ENCODE assay signal across 17 cellular contexts in the genomic region with DNA sequence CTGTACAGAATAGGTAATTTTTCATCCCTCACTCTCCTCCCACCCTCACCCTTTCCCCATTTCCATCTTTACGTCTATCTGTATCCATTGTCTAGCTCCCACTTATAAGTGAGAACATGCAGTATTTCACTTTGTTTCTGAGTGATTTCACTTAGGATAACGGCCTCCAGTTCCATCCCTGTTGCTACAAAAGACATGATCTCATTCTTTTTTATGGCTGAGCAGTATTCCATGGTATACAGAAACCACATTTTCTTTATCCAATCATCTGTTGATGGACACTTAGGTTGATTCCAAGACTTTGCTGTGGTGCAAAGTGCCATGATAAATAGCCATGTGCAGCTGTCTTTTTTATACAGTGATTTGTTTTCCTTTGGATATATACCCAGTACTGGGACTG. TPM values are rescaled to one million over a fixed set of nuclear protein-coding genes. Genes with fewer than 3 reads are reported as not detected.
DNase-seq lines count a peak whose midpoint lies in the region; ATAC-seq and TF ChIP-seq lines count a peak whose summit lies in the region.
"Had no signal": no experiment of that assay in that cellular context is flagged by ENCODE, and none has a peak within 500 bp of the region (broad histone marks: within the 10 kb centered on the region; RNA-seq: fewer than 3 reads in every experiment).

No MANE protein-coding gene starts in this region.

- no peak overlapping the region for H3K4me3 Mint-ChIP-seq in activated naive CD8-positive, alpha-beta T cell
- no peak overlapping the region for H3K4me3 Mint-ChIP-seq in activated naive CD8-positive, alpha-beta T cell treated with anti-CD3 and anti-CD28 coated beads, Interleukin-2, amount 50 U/mL, for 24 hours
- no peak overlapping the region for H3K4me3 Mint-ChIP-seq in T-cell
- H3K4me3 Mint-ChIP-seq: CD8-positive, alpha-beta memory T cell had no signal

- peaks cover 54% of the 10 kb centered on the region for H3K4me1 Mint-ChIP-seq in activated naive CD8-positive, alpha-beta T cell (ENCODE audit: low read depth)
- peaks cover 52% of the 10 kb centered on the region for H3K4me1 Mint-ChIP-seq in activated naive CD8-positive, alpha-beta T cell treated with anti-CD3 and anti-CD28 coated beads, Interleukin-2, amount 50 U/mL, for 24 hours
- H3K4me1 Mint-ChIP-seq in T-cell, result peaks cover 47 to 62% (median 55%) of the 10 kb centered on the region in 3 donors

- TF ChIP-seq EP300 in suprapubic skin (IDR thresholded peaks at IDR 0.05), result no peak

- H3K36me3 Mint-ChIP-seq in activated naive CD8-positive, alpha-beta T cell, result peaks cover 15% of the 10 kb centered on the region
- H3K36me3 Mint-ChIP-seq in activated naive CD8-positive, alpha-beta T cell treated with anti-CD3 and anti-CD28 coated beads, Interleukin-2, amount 50 U/mL, for 24 hours (ENCODE audit: low read depth), result peaks cover 24% of the 10 kb centered on the region
- peaks cover 14% of the 10 kb centered on the region for H3K36me3 Mint-ChIP-seq in T-cell

- H3K9me3 Mint-ChIP-seq in activated naive CD8-positive, alpha-beta T cell (ENCODE audit: low read depth), result peaks cover 4% of the 10 kb centered on the region
- no peaks in the 10 kb centered on the region for H3K9me3 Mint-ChIP-seq in activated naive CD8-positive, alpha-beta T cell treated with anti-CD3 and anti-CD28 coated beads, Interleukin-2, amount 50 U/mL, for 24 hours
- H3K9me3 Mint-ChIP-seq in T-cell, result no peaks in the 10 kb centered on the region
- H3K9me3 Mint-ChIP-seq: CD8-positive, alpha-beta memory T cell had no signal

- H3K27me3 Mint-ChIP-seq in activated naive CD8-positive, alpha-beta T cell, result no peaks in the 10 kb centered on the region
- H3K27me3 Mint-ChIP-seq in activated naive CD8-positive, alpha-beta T cell treated with anti-CD3 and anti-CD28 coated beads, Interleukin-2, amount 50 U/mL, for 24 hours, result no peaks in the 10 kb centered on the region
- no peaks in the 10 kb centered on the region for H3K27me3 Mint-ChIP-seq in T-cell
- H3K27me3 Mint-ChIP-seq: CD8-positive, alpha-beta memory T cell had no signal

- H3K4me1 ChIP-seq in mucosa of descending colon (ENCODE audit: low read depth) (no peaks in the 10 kb centered on the region), suprapubic skin (peaks cover 11% of the 10 kb centered on the region)
- H3K4me1 ChIP-seq: SJSA1 had no signal

- DNase-seq in activated naive CD8-positive, alpha-beta T cell treated with anti-CD3 and anti-CD28 coated beads, Interleukin-2, amount 50 U/mL, for 24 hours, result no peak
- DNase-seq in T-cell (no peak), mucosa of descending colon (no peak), suprapubic skin (ENCODE audit: low spot score in 2 of 2) (no peak), D341Med (ENCODE audit: low spot score) (no peak), MG63 (no peak)
- DNase-seq: AML-193; CD8-positive, alpha-beta memory T cell; DMS 273 treated with DMSO at 0.1 percent for 48 hours; NCI-H1048; NCI-H146; NCI-H2081 treated with DMSO at 0.1 percent for 48 hours; NCI-H226; NCI-H526 treated with DMSO at 0.1 percent for 48 hours had no signal

- CTCF ChIA-PET in T-cell (lab: Charles Lee), result no interaction called here

- H3K27me3 ChIP-seq in suprapubic skin, result no peaks in the 10 kb centered on the region
- no peaks in the 10 kb centered on the region for H3K27me3 ChIP-seq in MG63
- H3K27me3 ChIP-seq: SJSA1 had no signal

- H3K4me3 ChIP-seq in mucosa of descending colon (no peak overlapping the region), suprapubic skin (no peak overlapping the region), MG63 (no peak overlapping the region)
- H3K4me3 ChIP-seq: SJSA1 had no signal

- peak overlapping the region; percentile 36 for H3K27ac ChIP-seq in suprapubic skin
- H3K27ac ChIP-seq: SJSA1 had no signal

- 97% methylated on average over 2 of the region's 2 CpGs for WGBS in suprapubic skin

- intact Hi-C loops in mucosa of descending colon (cut with DNase I, micrococcal nuclease), result no loop called here

- peak overlapping the region; percentile 92 for H3K27ac Mint-ChIP-seq in activated naive CD8-positive, alpha-beta T cell
- no peak overlapping the region for H3K27ac Mint-ChIP-seq in activated naive CD8-positive, alpha-beta T cell treated with anti-CD3 and anti-CD28 coated beads, Interleukin-2, amount 50 U/mL, for 24 hours
- peak overlapping the region; percentile 77 to 85 for H3K27ac Mint-ChIP-seq in T-cell

- no peaks in the 10 kb centered on the region for H3K9me3 ChIP-seq in mucosa of descending colon
- H3K9me3 ChIP-seq in suprapubic skin, result no peaks in the 10 kb centered on the region
- peaks cover 21% of the 10 kb centered on the region for H3K9me3 ChIP-seq in MG63
- H3K9me3 ChIP-seq: SJSA1 had no signal

- ATAC-seq in activated naive CD8-positive, alpha-beta T cell treated with anti-CD3 and anti-CD28 coated beads, Interleukin-2, amount 50 U/mL, for 24 hours, result no peak
- ATAC-seq in T-cell (replicated peaks in 1 of 4), result no peak
- peak; percentile 21 for ATAC-seq in mucosa of descending colon
- no peak for ATAC-seq in HG03521 (IDR thresholded peaks at IDR 0.05; ENCODE audit: unreplicated experiment)

- H3K36me3 ChIP-seq in mucosa of descending colon (ENCODE audit: low read depth) (no peaks in the 10 kb centered on the region), suprapubic skin (no peaks in the 10 kb centered on the region), MG63 (peaks cover 27% of the 10 kb centered on the region)

- TF ChIP-seq POLR2A in suprapubic skin (IDR thresholded peaks at IDR 0.05), result no peak

- no peak for TF ChIP-seq CTCF in mucosa of descending colon (IDR thresholded peaks at IDR 0.05)
- no peak for TF ChIP-seq CTCF in suprapubic skin (IDR thresholded peaks at IDR 0.05)

- POLR2A ChIA-PET in T-cell (lab: Charles Lee), result interaction anchor here in 1 of 2 donors (0.5 to 0.6 kb wide), 2 partner anchors 33 to 760 kb away, joined by 3 read pairs; no protein-coding TSS in a partner anchor

RNA-seq across cellular contexts. Expression of gene EEA1, which starts 16.4 kb away (rescaled TPM):
- total RNA-seq in T-cell, result 10 to 100 TPM; 21.4 to 29.5 (median 23.5) TPM
- 10 to 100 TPM; 34.2 to 35.8 (median 34.6) TPM for total RNA-seq in mucosa of descending colon
- total RNA-seq in suprapubic skin, result 10 to 100 TPM; 17.9 to 55.0 (median 23.2) TPM
- 8.5 and 15.6 TPM in 2 replicates for total RNA-seq in MG63 (2014; rRNA removed; shearing (Covaris generic); ENCODE audit: low replicate concordance)
